Comparison of ENCODE assay signal across 8 cellular contexts in genomic region chr5:179822059-179822432, GRCh38. TPM values are rescaled to one million over a fixed set of nuclear protein-coding genes. Genes with fewer than 3 reads are reported as not detected.
DNase-seq lines count a peak whose midpoint lies in the region; ATAC-seq and TF ChIP-seq lines count a peak whose summit lies in the region.

No MANE protein-coding gene starts in this region.

- peak overlapping the region; percentile 92 to 99 (median 98) for H3K27ac Mint-ChIP-seq in naive thymus-derived CD8-positive, alpha-beta T cell

- peak overlapping the region; percentile 92 to 99 (median 95) for H3K4me3 Mint-ChIP-seq in naive thymus-derived CD8-positive, alpha-beta T cell

- POLR2A ChIA-PET in naive thymus-derived CD8-positive, alpha-beta T cell (lab: Charles Lee): interaction anchor here (0.7 to 6.8 kb wide), 11 partner anchors 9 to 198 kb away, joined by 3 to 154 read pairs (median 4); partner anchors contain the start of genes HNRNPH1, LTC4S, MGAT4B and MRNIP

- TF ChIP-seq CTCF in AG10803 (conservative IDR thresholded peaks at IDR 0.05; ENCODE audit: low read length) (no peak), coronary artery (IDR thresholded peaks at IDR 0.05) (no peak)

- H3K27ac ChIP-seq in coronary artery: peak overlapping the region; percentile 100

- ATAC-seq in naive thymus-derived CD8-positive, alpha-beta T cell: no peak

- H3K36me3 Mint-ChIP-seq in naive thymus-derived CD8-positive, alpha-beta T cell: peaks cover 0 to 44% (median 4%) of the 10 kb centered on the region in 3 donors

- no peaks in the 10 kb centered on the region for H3K9me3 ChIP-seq in MG63

- H3K9me3 Mint-ChIP-seq in naive thymus-derived CD8-positive, alpha-beta T cell: no peaks in the 10 kb centered on the region

- H3K4me3 ChIP-seq in AG10803 (ENCODE audit: low read length) (peak overlapping the region; percentile 84), MG63 (peak overlapping the region; percentile 79), coronary artery (peak overlapping the region; percentile 96)

- peaks cover 34 to 63% (median 61%) of the 10 kb centered on the region in 4 donors for H3K4me1 Mint-ChIP-seq in naive thymus-derived CD8-positive, alpha-beta T cell

- H3K27me3 Mint-ChIP-seq in naive thymus-derived CD8-positive, alpha-beta T cell: peaks cover 0 to 2% (median 0%) of the 10 kb centered on the region in 5 donors

- H3K27me3 ChIP-seq in MG63: no peaks in the 10 kb centered on the region

- no peak for DNase-seq in AG10803 (ENCODE audit: low read depth)
- DNase-seq in MG63: no peak
- DNase-seq in coronary artery (ENCODE audit: low spot score): no peak
- DNase-seq in naive thymus-derived CD8-positive, alpha-beta T cell: no peak
- no peak for DNase-seq in NCI-H2107 (lab: John Stamatoyannopoulos, UW)
- DNase-seq in cortex of kidney (lab: John Stamatoyannopoulos, UW): no peak
- DNase-seq in NCI-H187 (lab: John Stamatoyannopoulos, UW): no peak
- no peak for DNase-seq in NK-92 treated with Interleukin-12 subunit alpha and Interleukin-12 subunit beta, amount 100 ng/mL, for 24 hours (lab: John Stamatoyannopoulos, UW)

- peaks cover 54% of the 10 kb centered on the region for H3K36me3 ChIP-seq in MG63

RNA-seq across cellular contexts. Expression of gene SQSTM1, which starts 1.3 kb away (rescaled TPM):
- total RNA-seq in MG63 (2014; rRNA removed; shearing (Covaris generic); ENCODE audit: low replicate concordance): 484 and 538 TPM in 2 replicates
- 100 to 1,000 TPM; 357 to 370 TPM for total RNA-seq in naive thymus-derived CD8-positive, alpha-beta T cell
- 100 to 1,000 TPM; 144 to 157 (median 150) TPM for polyA plus RNA-seq in naive thymus-derived CD8-positive, alpha-beta T cell

RNA-seq across cellular contexts. Expression of gene MGAT4B, which starts 15.4 kb away (rescaled TPM):
- total RNA-seq in MG63 (2014; rRNA removed; shearing (Covaris generic); ENCODE audit: low replicate concordance): 149 and 238 TPM in 2 replicates
- total RNA-seq in naive thymus-derived CD8-positive, alpha-beta T cell: 100 to 1,000 TPM; 170 to 175 TPM
- 10 to 100 TPM in 2 of 3 donors, 1 to 10 TPM in 1; 7.8 to 20.9 (median 13.5) TPM for polyA plus RNA-seq in naive thymus-derived CD8-positive, alpha-beta T cell

RNA-seq across cellular contexts. Expression of gene LTC4S, which starts 28.3 kb away (rescaled TPM):
- total RNA-seq in MG63 (2014; rRNA removed; shearing (Covaris generic); ENCODE audit: low replicate concordance): 1.7 TPM in 1 of 2 replicates, not detected in the other
- 1 to 10 TPM; 5.5 to 6.1 TPM for total RNA-seq in naive thymus-derived CD8-positive, alpha-beta T cell
- polyA plus RNA-seq in naive thymus-derived CD8-positive, alpha-beta T cell: 1 to 10 TPM; 1.5 to 2.9 (median 2.0) TPM

RNA-seq across cellular contexts. Expression of gene MRNIP, which starts 36.6 kb away (rescaled TPM):
- 25.5 and 30.6 TPM in 2 replicates for total RNA-seq in MG63 (2014; rRNA removed; shearing (Covaris generic); ENCODE audit: low replicate concordance)
- total RNA-seq in naive thymus-derived CD8-positive, alpha-beta T cell: 100 to 1,000 TPM; 119 to 122 TPM
- 10 to 100 TPM; 13.6 to 18.5 (median 15.5) TPM for polyA plus RNA-seq in naive thymus-derived CD8-positive, alpha-beta T cell
